ENCODE assay signal across 6 cellular contexts in the genomic region with DNA sequence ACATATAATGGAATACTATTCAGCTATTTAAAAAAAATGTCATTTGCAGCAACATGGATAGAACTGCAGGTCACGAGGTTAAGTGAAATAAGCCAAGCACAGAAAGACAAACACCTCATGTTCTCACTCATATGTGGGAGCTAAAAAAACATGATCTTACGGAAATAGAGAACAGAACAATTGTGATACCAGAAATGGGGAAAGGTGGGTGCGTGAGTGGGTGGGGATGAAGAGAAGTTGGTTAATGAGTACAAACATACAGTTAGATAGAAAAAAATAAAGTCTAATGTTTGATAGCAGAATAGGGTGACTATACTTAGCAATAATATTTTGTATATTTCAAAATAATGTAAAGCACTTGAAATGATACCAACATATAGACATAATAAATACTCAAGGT.
"Had no signal": no experiment of that assay in that cellular context is flagged by ENCODE, and none has a peak within 500 bp of the region (broad histone marks: within the 10 kb centered on the region; RNA-seq: fewer than 3 reads in every experiment).

No MANE protein-coding gene starts in this region.

- DNase-seq: IMR-90, KBM-7, KG1 had no signal

- ATAC-seq: HepG2, K562 had no signal

- H3K27ac ChIP-seq: HL-60 had no signal

- H3K4me3 ChIP-seq: K562 had no signal
